14 cellular contexts compared by ENCODE assay signal in the genomic region with DNA sequence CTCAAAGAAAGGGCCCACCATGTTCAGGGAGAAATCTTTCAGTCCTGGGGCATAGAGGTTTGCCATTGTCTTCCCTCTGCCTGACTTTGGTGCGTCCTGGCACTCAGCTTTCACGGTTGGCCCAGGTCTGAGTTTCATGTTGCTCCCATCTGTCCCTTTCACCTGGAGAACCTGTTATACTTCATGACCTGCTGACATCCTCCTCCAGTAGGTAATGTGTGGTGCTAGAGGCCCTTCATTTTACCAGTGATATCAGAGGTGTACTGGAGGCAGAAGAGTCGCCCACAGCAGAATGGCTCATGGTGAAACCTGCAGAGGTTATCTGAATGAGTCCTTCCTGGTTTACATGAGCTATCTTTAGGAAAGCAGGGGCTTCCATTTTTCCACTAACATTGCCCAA.
DNase-seq lines count a peak whose midpoint lies in the region; TF ChIP-seq lines count a peak whose summit lies in the region.
"Had no signal": no experiment of that assay in that cellular context is flagged by ENCODE, and none has a peak within 500 bp of the region (broad histone marks: within the 10 kb centered on the region; RNA-seq: fewer than 3 reads in every experiment).

No MANE protein-coding gene starts in this region.

- H3K4me1 ChIP-seq in vagina, result peaks cover 53% of the 10 kb centered on the region

- H3K4me3 ChIP-seq in vagina, result no peak overlapping the region

- no peaks in the 10 kb centered on the region for H3K9me3 Mint-ChIP-seq in nephron
- H3K9me3 Mint-ChIP-seq: WTC11 had no signal

- H3K9me3 ChIP-seq in vagina, result no peaks in the 10 kb centered on the region

- H3K27me3 Mint-ChIP-seq in nephron (ENCODE audit: low read depth), result peaks cover 44% of the 10 kb centered on the region

- peak overlapping the region in 2 of 3 experiments; percentile 4 to 96 for H3K27ac Mint-ChIP-seq in nephron
- H3K27ac Mint-ChIP-seq: activated CD8-positive, alpha-beta memory T cell treated with anti-CD3 and anti-CD28 coated beads, Interleukin-2, amount 10 ng/mL, durations not matched to agents 7 days and 5 days had no signal

- intact Hi-C loops in vagina (cut with DNase I), result no loop called here

- no peak for TF ChIP-seq CTCF in nephron (IDR thresholded peaks at IDR 0.05; ENCODE audit: unreplicated experiment in 3 of 3)
- TF ChIP-seq CTCF in vagina (IDR thresholded peaks at IDR 0.05), result no peak

- H3K27me3 ChIP-seq in vagina, result no peaks in the 10 kb centered on the region

- no peaks in the 10 kb centered on the region for H3K36me3 Mint-ChIP-seq in nephron (ENCODE audit: low read depth)
- H3K36me3 Mint-ChIP-seq: activated CD8-positive, alpha-beta memory T cell treated with anti-CD3 and anti-CD28 coated beads, Interleukin-2, amount 10 ng/mL, durations not matched to agents 7 days and 5 days; WTC11 had no signal

- peak overlapping the region; percentile 71 for H3K27ac ChIP-seq in vagina
- H3K27ac ChIP-seq: 22Rv1 had no signal

- DNase-seq in NCI-H2171 treated with DMSO at 0.1 percent for 48 hours (lab: John Stamatoyannopoulos, UW) (peak; percentile 57), NCI-H2171 (lab: John Stamatoyannopoulos, UW) (no peak), cerebellum (ENCODE audit: low spot score) (peak; percentile 70), vagina (ENCODE audit: extremely low spot score in 2 of 2) (no peak), COR-L47 (lab: John Stamatoyannopoulos, UW) (no peak), DMS79 (lab: John Stamatoyannopoulos, UW) (no peak), NCI-H774 (lab: John Stamatoyannopoulos, UW) (no peak)
- DNase-seq: activated CD8-positive, alpha-beta memory T cell treated with anti-CD3 and anti-CD28 coated beads, Interleukin-2, amount 10 ng/mL, durations not matched to agents 7 days and 5 days; MM.1S; NCI-H187 treated with DMSO at 0.1 percent for 48 hours; T-helper 1 cell had no signal

- peaks cover 66% of the 10 kb centered on the region for H3K4me1 Mint-ChIP-seq in nephron

- H3K36me3 ChIP-seq in vagina, result no peaks in the 10 kb centered on the region

- no peak overlapping the region for H3K4me3 Mint-ChIP-seq in nephron
- H3K4me3 Mint-ChIP-seq: activated CD8-positive, alpha-beta memory T cell treated with anti-CD3 and anti-CD28 coated beads, Interleukin-2, amount 10 ng/mL, durations not matched to agents 7 days and 5 days; WTC11 had no signal

- TF ChIP-seq POLR2A in vagina (IDR thresholded peaks at IDR 0.05), result no peak

Comparison
In these comparisons a context has a peak if more than half of its experiments do, and no peak if none do; other contexts are left out.
1. DNase-seq: peak in NCI-H2171 treated with DMSO at 0.1 percent for 48 hours (single experiment) and cerebellum (single experiment); none in NCI-H2171 (single experiment), vagina (0 of 2), COR-L47 (single experiment), DMS79 (single experiment) and NCI-H774 (single experiment).